Comparison of ENCODE assay signal across 1 cellular context in genomic region chr16:89166696-89167424, GRCh38.
TF ChIP-seq lines count a peak whose summit lies in the region.

No MANE protein-coding gene starts in this region.

TF ChIP-seq in SK-N-SH, 30 proteins besides CTCF, POLR2A, EP300 and RAD21 (continued from another document):
- TF ChIP-seq MAX (IDR thresholded peaks at IDR 0.05; ENCODE audit: low read depth), result no peak
